ENCODE assay signal across 8 cellular contexts in genomic region chr1:93907718-93908117, GRCh38. TPM values are rescaled to one million over a fixed set of nuclear protein-coding genes. Genes with fewer than 3 reads are reported as not detected.
DNase-seq lines count a peak whose midpoint lies in the region; ATAC-seq, FAIRE-seq and TF ChIP-seq lines count a peak whose summit lies in the region.

No MANE protein-coding gene starts in this region.

- H3K36me3 ChIP-seq in bronchial epithelial cell (ENCODE audit: control insufficient read depth, insufficient read depth, low read length): no peaks in the 10 kb centered on the region
- H3K36me3 ChIP-seq in naive thymus-derived CD4-positive, alpha-beta T cell (ENCODE audit: control insufficient read depth in 2 of 3, insufficient read depth in 3 of 3, low read length in 3 of 3): no peaks in the 10 kb centered on the region

- H3K4me1 ChIP-seq in naive thymus-derived CD4-positive, alpha-beta T cell (ENCODE audit: control insufficient read depth in 2 of 2, insufficient read depth in 2 of 2, low read length in 2 of 2): peaks cover 9 to 24% of the 10 kb centered on the region in 2 donors

- peak overlapping the region; percentile 20 for H3K27ac Mint-ChIP-seq in T-helper 2 cell treated with Interferon-gamma antibody and Interleukin-4, amounts not matched to agents 5 μg/mL and 100 μg/mL, for 36 hours
- peak overlapping the region in 6 of 9 donors; percentile 13 to 74 (median 61) for H3K27ac Mint-ChIP-seq in naive thymus-derived CD4-positive, alpha-beta T cell

- H3K9me3 ChIP-seq in naive thymus-derived CD4-positive, alpha-beta T cell (ENCODE audit: control insufficient read depth in 2 of 3, low read length in 3 of 3): no peaks in the 10 kb centered on the region

- no peaks in the 10 kb centered on the region for H3K27me3 ChIP-seq in bronchial epithelial cell (ENCODE audit: control insufficient read depth, insufficient read depth, low read length)
- no peaks in the 10 kb centered on the region for H3K27me3 ChIP-seq in naive thymus-derived CD4-positive, alpha-beta T cell (ENCODE audit: control insufficient read depth in 2 of 2, insufficient read depth in 2 of 2, low read length in 2 of 2)

- intact Hi-C loops in naive thymus-derived CD4-positive, alpha-beta T cell (cut with micrococcal nuclease): loop anchor here (2.0 to 10.0 kb wide), 9 partner anchors 110 to 1327 kb away; partner anchors contain the start of genes CCDC18 (in 1 of the 2), DR1 (in 1 of the 2), MTF2 (in 1 of the 2) and RWDD3 (in 1 of the 2)
- intact Hi-C loops in lower leg skin (cut with DNase I; ENCODE audit: low total_unique reads): no loop called here

- H3K9me3 Mint-ChIP-seq in T-helper 2 cell treated with Interferon-gamma antibody and Interleukin-4, amounts not matched to agents 5 μg/mL and 100 μg/mL, for 36 hours: peaks cover 5% of the 10 kb centered on the region
- H3K9me3 Mint-ChIP-seq in naive thymus-derived CD4-positive, alpha-beta T cell: peaks cover 0 to 6% (median 0%) of the 10 kb centered on the region in 11 donors

- TF ChIP-seq POLR2A in lower leg skin (IDR thresholded peaks at IDR 0.05): no peak

- peaks cover 11% of the 10 kb centered on the region for H3K27me3 Mint-ChIP-seq in T-helper 2 cell treated with Interferon-gamma antibody and Interleukin-4, amounts not matched to agents 5 μg/mL and 100 μg/mL, for 36 hours (ENCODE audit: low read depth)
- peaks cover 0 to 15% (median 0%) of the 10 kb centered on the region in 5 donors for H3K27me3 Mint-ChIP-seq in naive thymus-derived CD4-positive, alpha-beta T cell

- peaks cover 8% of the 10 kb centered on the region for H3K36me3 Mint-ChIP-seq in T-helper 2 cell treated with Interferon-gamma antibody and Interleukin-4, amounts not matched to agents 5 μg/mL and 100 μg/mL, for 36 hours (ENCODE audit: low read depth)
- H3K36me3 Mint-ChIP-seq in naive thymus-derived CD4-positive, alpha-beta T cell: peaks cover 0 to 8% (median 0%) of the 10 kb centered on the region in 5 donors

- POLR2A ChIA-PET in naive thymus-derived CD4-positive, alpha-beta T cell (lab: Charles Lee): interaction anchor here (3.6 kb wide), 2 partner anchors 29 to 62 kb away, joined by 26 to 38 read pairs; partner anchors contain the start of gene DNTTIP2

- WGBS in lower leg skin, 2 donors: 42 to 57% methylated on average over 3 of the region's 3 CpGs

- CTCF ChIA-PET in naive thymus-derived CD4-positive, alpha-beta T cell (lab: Charles Lee): interaction anchor here (0.7 to 3.6 kb wide), 2 partner anchors 279 to 948 kb away, joined by 3 to 14 read pairs; no protein-coding TSS in a partner anchor

- H3K4me3 ChIP-seq in bronchial epithelial cell (ENCODE audit: low read depth, low read length) (peak overlapping the region; percentile 66), lower leg skin (ENCODE audit: low read depth, poor library complexity, severe bottlenecking) (no peak overlapping the region)
- H3K4me3 ChIP-seq in naive thymus-derived CD4-positive, alpha-beta T cell (ENCODE audit: low read length): no peak overlapping the region

- no peak for ATAC-seq in naive thymus-derived CD4-positive, alpha-beta T cell

- H3K27ac ChIP-seq in naive thymus-derived CD4-positive, alpha-beta T cell (ENCODE audit: low read depth, low read length): no peak overlapping the region

- H3K4me3 Mint-ChIP-seq in T-helper 2 cell treated with Interferon-gamma antibody and Interleukin-4, amounts not matched to agents 5 μg/mL and 100 μg/mL, for 36 hours: peak overlapping the region; percentile 85
- H3K4me3 Mint-ChIP-seq in naive thymus-derived CD4-positive, alpha-beta T cell: peak overlapping the region; percentile 35 to 99 (median 77)

- DNase-seq in T-helper 2 cell treated with Interferon-gamma antibody and Interleukin-4, amounts not matched to agents 5 μg/mL and 100 μg/mL, for 36 hours (ENCODE audit: low spot score): no peak
- DNase-seq in T-helper 2 cell: no peak
- peak; percentile 22 for DNase-seq in NCI-H510A (lab: John Stamatoyannopoulos, UW)
- DNase-seq in bronchial epithelial cell (ENCODE audit: low read depth): peak; percentile 24
- no peak for DNase-seq in naive thymus-derived CD4-positive, alpha-beta T cell
- no peak for DNase-seq in NCI-H1930 (lab: John Stamatoyannopoulos, UW)
- DNase-seq in lower leg skin (ENCODE audit: low spot score in 2 of 2): no peak
- no peak for DNase-seq in NCI-H524 treated with DMSO at 0.1 percent for 48 hours (lab: John Stamatoyannopoulos, UW)

- no peak for FAIRE-seq in bronchial epithelial cell (lab: Jason Lieb, UNC)

- peaks cover 41% of the 10 kb centered on the region for H3K4me1 Mint-ChIP-seq in T-helper 2 cell treated with Interferon-gamma antibody and Interleukin-4, amounts not matched to agents 5 μg/mL and 100 μg/mL, for 36 hours (ENCODE audit: low read depth)
- H3K4me1 Mint-ChIP-seq in naive thymus-derived CD4-positive, alpha-beta T cell: peaks cover 25 to 46% (median 41%) of the 10 kb centered on the region in 7 donors

- TF ChIP-seq CTCF in bronchial epithelial cell (IDR thresholded peaks at IDR 0.05; ENCODE audit: insufficient read depth, low read length, severe bottlenecking): no peak
- no peak for TF ChIP-seq CTCF in lower leg skin (IDR thresholded peaks at IDR 0.05)

RNA-seq across cellular contexts. Expression of gene GCLM, which starts 1.5 kb away (rescaled TPM):
- 7.4 and 9.7 TPM in 2 replicates for total RNA-seq in bronchial epithelial cell
- 10 to 100 TPM in 3 of 5 experiments, 1 to 10 TPM in 2; 6.4 to 23.8 (median 11.5) TPM for total RNA-seq in naive thymus-derived CD4-positive, alpha-beta T cell
- polyA plus RNA-seq in naive thymus-derived CD4-positive, alpha-beta T cell: 10 to 100 TPM in 1 of 2 donors, 1 to 10 TPM in 1; 9.5 to 13.8 TPM
- total RNA-seq in lower leg skin: 1 to 10 TPM; 1.9 to 6.2 (median 2.8) TPM

RNA-seq across cellular contexts. Expression of gene DNTTIP2, which starts 28.7 kb away (rescaled TPM):
- total RNA-seq in bronchial epithelial cell (24.5 and 28.4 TPM in 2 replicates), lower leg skin (10 to 100 TPM; 27.0 to 42.0 (median 34.8) TPM)
- 10 to 100 TPM; 51.8 to 84.2 (median 77.5) TPM for total RNA-seq in naive thymus-derived CD4-positive, alpha-beta T cell
- polyA plus RNA-seq in naive thymus-derived CD4-positive, alpha-beta T cell: 10 to 100 TPM; 83.6 to 86.4 TPM

Comparison
In these comparisons a context has a peak if more than half of its experiments do, and no peak if none do; other contexts are left out.
1. DNase-seq: peak in NCI-H510A (single experiment) and bronchial epithelial cell (single experiment); none in T-helper 2 cell treated with Interferon-gamma antibody and Interleukin-4, amounts not matched to agents 5 μg/mL and 100 μg/mL, for 36 hours (single experiment), T-helper 2 cell (0 of 5), naive thymus-derived CD4-positive, alpha-beta T cell (0 of 9), NCI-H1930 (0 of 2), lower leg skin (0 of 2) and NCI-H524 treated with DMSO at 0.1 percent for 48 hours (single experiment).